2 cellular contexts compared by ENCODE assay signal in genomic region chr20:24742989-24743388, GRCh38.
TF ChIP-seq lines count a peak whose summit lies in the region.

No MANE protein-coding gene starts in this region.

TF ChIP-seq in GM23338, 12 proteins besides CTCF, POLR2A, EP300 and RAD21:
- no peak for TF ChIP-seq STAT1 (IDR thresholded peaks at IDR 0.05; ENCODE audit: unreplicated experiment)
- no peak for TF ChIP-seq ZNF462 (CRISPR knock-in tag; IDR thresholded peaks at IDR 0.05)
- no peak for TF ChIP-seq ZNF114 (CRISPR knock-in tag; IDR thresholded peaks at IDR 0.05)
- TF ChIP-seq ETS1 (IDR thresholded peaks at IDR 0.05), result no peak
- no peak for TF ChIP-seq EZH2phosphoT487 (IDR thresholded peaks at IDR 0.05; ENCODE audit: unreplicated experiment)
- no peak for TF ChIP-seq EZH2 (IDR thresholded peaks at IDR 0.05; ENCODE audit: low read depth, unreplicated experiment)
- TF ChIP-seq NANOG (IDR thresholded peaks at IDR 0.05; ENCODE audit: borderline replicate concordance), result no peak
- no peak for TF ChIP-seq REST (IDR thresholded peaks at IDR 0.05; ENCODE audit: unreplicated experiment)
- no peak for TF ChIP-seq POLR2AphosphoS5 (IDR thresholded peaks at IDR 0.05; ENCODE audit: low read depth)
- no peak for TF ChIP-seq CREB1 (CRISPR knock-in tag; IDR thresholded peaks at IDR 0.05; ENCODE audit: low read depth)
- TF ChIP-seq ZNF331 (CRISPR knock-in tag; IDR thresholded peaks at IDR 0.05; ENCODE audit: low read depth), result no peak
- TF ChIP-seq JUNB (IDR thresholded peaks at IDR 0.05; ENCODE audit: unreplicated experiment), result no peak
TF ChIP-seq in GM23338: peak in this region for 0.

TF ChIP-seq in H1, 55 proteins besides CTCF, POLR2A, EP300 and RAD21:
- TF ChIP-seq POLR2AphosphoS5 (IDR thresholded peaks at IDR 0.05; ENCODE audit: low read depth, low read length) (no peak), EZH2 (IDR thresholded peaks at IDR 0.05; ENCODE audit: low read depth, low read length, severe bottlenecking) (no peak), RFX5 (IDR thresholded peaks at IDR 0.05; ENCODE audit: borderline replicate concordance, low read depth, low read length) (no peak), BCL11A (IDR thresholded peaks at IDR 0.05; ENCODE audit: low read depth in 2 of 2, low read length in 2 of 2) (no peak), SIRT6 (IDR thresholded peaks at IDR 0.05; ENCODE audit: low read length) (no peak), KDM5A (IDR thresholded peaks at IDR 0.05; ENCODE audit: low read length) (no peak), ATF2 (IDR thresholded peaks at IDR 0.05; ENCODE audit: low read length) (no peak), E2F6 (IDR thresholded peaks at IDR 0.05) (no peak), SRF (IDR thresholded peaks at IDR 0.05; ENCODE audit: low read depth, low read length) (no peak), CREB1 (IDR thresholded peaks at IDR 0.05) (no peak), JUND (IDR thresholded peaks at IDR 0.05; ENCODE audit: low read length) (no peak), RNF2 (IDR thresholded peaks at IDR 0.05; ENCODE audit: borderline replicate concordance, low read depth, low read length, missing control alignments, poor library complexity, severe bottlenecking) (no peak), GABPA (IDR thresholded peaks at IDR 0.05; ENCODE audit: borderline replicate concordance, insufficient read depth, low read length) (no peak), BACH1 (IDR thresholded peaks at IDR 0.05; ENCODE audit: low read length) (no peak), YY1 (IDR thresholded peaks at IDR 0.05; ENCODE audit: low read depth, low read length) (no peak), NRF1 (IDR thresholded peaks at IDR 0.05; ENCODE audit: low read depth, low read length) (no peak), JUN (IDR thresholded peaks at IDR 0.05; ENCODE audit: low read depth, low read length) (no peak), CEBPB (IDR thresholded peaks at IDR 0.05; ENCODE audit: low read depth, low read length) (no peak), HDAC6 (IDR thresholded peaks at IDR 0.05; ENCODE audit: low read depth, low read length) (no peak)
